ENCODE assay signal across 35 cellular contexts in the genomic region with DNA sequence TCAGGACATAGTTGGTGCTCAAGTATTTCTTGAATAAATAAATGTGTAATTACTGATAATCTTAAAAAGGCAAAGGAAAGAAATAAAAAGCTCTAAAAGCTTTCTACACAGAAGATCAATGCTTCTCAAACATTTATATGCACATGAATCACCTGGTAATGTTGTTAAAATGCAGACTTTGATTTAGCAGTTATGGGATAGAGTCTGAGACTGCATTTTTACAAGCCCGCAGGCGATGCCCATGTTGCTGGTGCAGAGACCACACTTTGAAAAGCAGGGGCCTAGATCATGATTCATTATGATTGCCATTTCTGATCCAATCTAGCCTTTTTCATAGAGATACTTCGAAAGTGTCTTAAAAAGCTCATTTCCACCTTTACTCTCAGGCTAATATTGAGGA. TPM values are rescaled to one million over a fixed set of nuclear protein-coding genes. Genes with fewer than 3 reads are reported as not detected.
"Had no signal": no experiment of that assay in that cellular context is flagged by ENCODE, and none has a peak within 500 bp of the region (broad histone marks: within the 10 kb centered on the region; RNA-seq: fewer than 3 reads in every experiment).

No MANE protein-coding gene starts in this region.

- ATAC-seq: activated CD8-positive, alpha-beta memory T cell treated with anti-CD3 and anti-CD28 coated beads, Interleukin-2, amount 10 ng/mL, durations not matched to agents 7 days and 5 days; activated CD8-positive, alpha-beta T cell treated with anti-CD3 and anti-CD28 coated beads, Interleukin-2, amount 10 ng/mL, durations not matched to agents 7 days and 5 days; activated naive CD8-positive, alpha-beta T cell treated with anti-CD3 and anti-CD28 coated beads, Interleukin-2, amount 50 U/mL, for 24 hours had no signal

- H3K27me3 ChIP-seq: ascending aorta, cardiac muscle cell had no signal

- H3K36me3 Mint-ChIP-seq: activated CD8-positive, alpha-beta memory T cell treated with anti-CD3 and anti-CD28 coated beads, Interleukin-2, amount 10 ng/mL, durations not matched to agents 7 days and 5 days; activated naive CD4-positive, alpha-beta T cell treated with anti-CD3 and anti-CD28 coated beads, Interleukin-2, amount 10 ng/mL, durations not matched to agents 7 days and 5 days; activated naive CD8-positive, alpha-beta T cell; activated naive CD8-positive, alpha-beta T cell treated with anti-CD3 and anti-CD28 coated beads, Interleukin-2, amount 10 ng/mL, durations not matched to agents 7 days and 5 days; brain had no signal

- H3K9me3 ChIP-seq: ascending aorta had no signal

- H3K9me3 Mint-ChIP-seq: activated B cell treated with CpG ODN at 0.5 μM for 24 hours; activated CD4-positive, alpha-beta memory T cell treated with anti-CD3 and anti-CD28 coated beads, Interleukin-2, amount 10 ng/mL, durations not matched to agents 7 days and 5 days; activated CD4-positive, alpha-beta T cell treated with anti-CD3 and anti-CD28 coated beads, Interleukin-2, amount 10 ng/mL, durations not matched to agents 7 days and 5 days; activated naive CD4-positive, alpha-beta T cell treated with anti-CD3 and anti-CD28 coated beads, Interleukin-2, amount 10 ng/mL, durations not matched to agents 7 days and 5 days; activated naive CD4-positive, alpha-beta T cell treated with anti-CD3 and anti-CD28 coated beads, Interleukin-2, amount 50 U/mL, for 24 hours; activated naive CD8-positive, alpha-beta T cell treated with anti-CD3 and anti-CD28 coated beads, Interleukin-2, amount 50 U/mL, for 24 hours; activated T-cell treated with anti-CD3 and anti-CD28 coated beads, Interleukin-2, amount 50 U/mL, for 24 hours; activated T-helper 2 cell treated with anti-CD3 and anti-CD28 coated beads, Interferon-gamma antibody, Interleukin-2, Interleukin-4, amounts not matched to agents 10 μg/mL and 5 μg/mL and 100 μg/mL, durations not matched to agents 14 hours and 24 hours and 36 hours; brain; central memory CD8-positive, alpha-beta T cell; T-helper 1 cell treated with Interleukin-12 subunit alpha and Interleukin-12 subunit beta and Interleukin-4 antibody, amounts not matched to agents 30 μg/mL and 1 μg/mL, for 36 hours; T-helper 2 cell treated with Interferon-gamma antibody and Interleukin-4, amounts not matched to agents 5 μg/mL and 100 μg/mL, for 36 hours had no signal

- H3K36me3 ChIP-seq: ascending aorta, cardiac muscle cell had no signal

- H3K27me3 Mint-ChIP-seq: activated B cell treated with CpG ODN at 0.5 μM for 24 hours, brain had no signal

- H3K4me3 ChIP-seq: ascending aorta, cardiac muscle cell had no signal

- H3K4me3 Mint-ChIP-seq: activated B cell treated with CpG ODN at 0.5 μM for 24 hours; activated CD4-positive, alpha-beta memory T cell treated with anti-CD3 and anti-CD28 coated beads, Interleukin-2, amount 10 ng/mL, durations not matched to agents 7 days and 5 days; activated CD4-positive, alpha-beta T cell treated with anti-CD3 and anti-CD28 coated beads, Interleukin-2, amount 10 ng/mL, durations not matched to agents 7 days and 5 days; activated CD8-positive, alpha-beta memory T cell treated with anti-CD3 and anti-CD28 coated beads, Interleukin-2, amount 10 ng/mL, durations not matched to agents 7 days and 5 days; activated CD8-positive, alpha-beta T cell treated with anti-CD3 and anti-CD28 coated beads, Interleukin-2, amount 10 ng/mL, durations not matched to agents 7 days and 5 days; activated naive CD4-positive, alpha-beta T cell treated with anti-CD3 and anti-CD28 coated beads, Interleukin-2, amount 10 ng/mL, durations not matched to agents 7 days and 5 days; activated naive CD4-positive, alpha-beta T cell treated with anti-CD3 and anti-CD28 coated beads, Interleukin-2, amount 50 U/mL, for 24 hours; activated naive CD8-positive, alpha-beta T cell; activated naive CD8-positive, alpha-beta T cell treated with anti-CD3 and anti-CD28 coated beads, Interleukin-2, amount 10 ng/mL, durations not matched to agents 7 days and 5 days; activated naive CD8-positive, alpha-beta T cell treated with anti-CD3 and anti-CD28 coated beads, Interleukin-2, amount 50 U/mL, for 24 hours; activated T-cell treated with anti-CD3 and anti-CD28 coated beads, Interleukin-2, amount 50 U/mL, for 24 hours; brain; central memory CD8-positive, alpha-beta T cell; T-helper 1 cell treated with Interleukin-12 subunit alpha and Interleukin-12 subunit beta and Interleukin-4 antibody, amounts not matched to agents 30 μg/mL and 1 μg/mL, for 36 hours; T-helper 2 cell treated with Interferon-gamma antibody and Interleukin-4, amounts not matched to agents 5 μg/mL and 100 μg/mL, for 36 hours had no signal

- H3K27ac ChIP-seq: ascending aorta, cardiac muscle cell, VCaP had no signal

- DNase-seq: activated B cell treated with CpG ODN at 0.5 μM for 24 hours; activated CD4-positive, alpha-beta memory T cell treated with anti-CD3 and anti-CD28 coated beads, Interleukin-2, amount 10 ng/mL, durations not matched to agents 7 days and 5 days; activated CD4-positive, alpha-beta T cell treated with anti-CD3 and anti-CD28 coated beads for 4 hours; activated CD4-positive, alpha-beta T cell treated with anti-CD3 and anti-CD28 coated beads, Interleukin-2, amount 10 ng/mL, durations not matched to agents 7 days and 5 days; activated CD4-positive, alpha-beta T cell treated with anti-CD3 and anti-CD28 coated beads, Interleukin-2, amount 50 U/mL, for 48 hours; activated CD4-positive, CD25-positive, alpha-beta regulatory T cell treated with anti-CD3 and anti-CD28 coated beads, Interleukin-2, amount 50 U/mL, for 72 hours; activated CD8-positive, alpha-beta memory T cell treated with anti-CD3 and anti-CD28 coated beads for 24 hours; activated CD8-positive, alpha-beta memory T cell treated with anti-CD3 and anti-CD28 coated beads, Interleukin-2, amount 10 ng/mL, durations not matched to agents 7 days and 5 days; activated CD8-positive, alpha-beta memory T cell treated with anti-CD3 and anti-CD28 coated beads, Interleukin-2, amount 50 U/mL, for 48 hours; activated CD8-positive, alpha-beta T cell treated with anti-CD3 and anti-CD28 coated beads, Interleukin-2, amount 10 ng/mL, durations not matched to agents 7 days and 5 days; activated effector memory CD4-positive, alpha-beta T cell treated with Interleukin-2 at 50 U/mL for 16 hours; activated gamma-delta T cell; activated naive CD4-positive, alpha-beta T cell treated with anti-CD3 and anti-CD28 coated beads, Interleukin-2, amount 10 ng/mL, durations not matched to agents 7 days and 5 days; activated naive CD4-positive, alpha-beta T cell treated with Interleukin-2 at 50 U/mL for 16 hours; activated naive CD8-positive, alpha-beta T cell treated with anti-CD3 and anti-CD28 coated beads, Interleukin-2, amount 10 ng/mL, durations not matched to agents 7 days and 5 days; activated naive CD8-positive, alpha-beta T cell treated with anti-CD3 and anti-CD28 coated beads, Interleukin-2, amount 50 U/mL, for 24 hours; activated T-cell treated with anti-CD3 and anti-CD28 coated beads, Interleukin-2, amount 50 U/mL, for 24 hours; activated T-cell treated with anti-CD3 and anti-CD28 coated beads, Interleukin-2, amount 50 U/mL, for 48 hours; amygdala; anterior cingulate cortex; caudate nucleus; cerebellar nuclear complex; T-helper 2 cell; T-helper 9 cell had no signal

- H3K4me1 Mint-ChIP-seq: brain had no signal

- H3K27ac Mint-ChIP-seq: activated B cell treated with CpG ODN at 0.5 μM for 24 hours; activated CD4-positive, alpha-beta memory T cell treated with anti-CD3 and anti-CD28 coated beads, Interleukin-2, amount 10 ng/mL, durations not matched to agents 7 days and 5 days; activated CD4-positive, alpha-beta T cell treated with anti-CD3 and anti-CD28 coated beads, Interleukin-2, amount 10 ng/mL, durations not matched to agents 7 days and 5 days; activated CD8-positive, alpha-beta memory T cell treated with anti-CD3 and anti-CD28 coated beads, Interleukin-2, amount 10 ng/mL, durations not matched to agents 7 days and 5 days; activated CD8-positive, alpha-beta T cell treated with anti-CD3 and anti-CD28 coated beads, Interleukin-2, amount 10 ng/mL, durations not matched to agents 7 days and 5 days; activated naive CD4-positive, alpha-beta T cell treated with anti-CD3 and anti-CD28 coated beads, Interleukin-2, amount 10 ng/mL, durations not matched to agents 7 days and 5 days; activated naive CD4-positive, alpha-beta T cell treated with anti-CD3 and anti-CD28 coated beads, Interleukin-2, amount 50 U/mL, for 24 hours; activated naive CD8-positive, alpha-beta T cell; activated naive CD8-positive, alpha-beta T cell treated with anti-CD3 and anti-CD28 coated beads, Interleukin-2, amount 10 ng/mL, durations not matched to agents 7 days and 5 days; activated naive CD8-positive, alpha-beta T cell treated with anti-CD3 and anti-CD28 coated beads, Interleukin-2, amount 50 U/mL, for 24 hours; activated T-cell treated with anti-CD3 and anti-CD28 coated beads, Interleukin-2, amount 50 U/mL, for 24 hours; activated T-helper 2 cell treated with anti-CD3 and anti-CD28 coated beads, Interferon-gamma antibody, Interleukin-2, Interleukin-4, amounts not matched to agents 10 μg/mL and 5 μg/mL and 100 μg/mL, durations not matched to agents 14 hours and 24 hours and 36 hours; brain; T-helper 1 cell treated with Interleukin-12 subunit alpha and Interleukin-12 subunit beta and Interleukin-4 antibody, amounts not matched to agents 30 μg/mL and 1 μg/mL, for 36 hours; T-helper 2 cell treated with Interferon-gamma antibody and Interleukin-4, amounts not matched to agents 5 μg/mL and 100 μg/mL, for 36 hours had no signal

RNA-seq across cellular contexts. Expression of gene CCDC152, which starts 3.5 kb away (rescaled TPM):
- total RNA-seq: ascending aorta, chondrocyte had no signal

RNA-seq across cellular contexts. Expression of gene SELENOP, which starts 58.6 kb away (rescaled TPM):
- total RNA-seq: activated B cell treated with CpG ODN at 0.5 μM for 24 hours; activated CD4-positive, alpha-beta T cell treated with anti-CD3 and anti-CD28 coated beads, Interleukin-2, amount 10 ng/mL, durations not matched to agents 7 days and 5 days; activated T-helper 2 cell treated with anti-CD3 and anti-CD28 coated beads, Interferon-gamma antibody, Interleukin-2, Interleukin-4, amounts not matched to agents 10 μg/mL and 5 μg/mL and 100 μg/mL, durations not matched to agents 14 hours and 24 hours and 36 hours had no signal
